ENCODE assay signal across 21 cellular contexts in the genomic region with DNA sequence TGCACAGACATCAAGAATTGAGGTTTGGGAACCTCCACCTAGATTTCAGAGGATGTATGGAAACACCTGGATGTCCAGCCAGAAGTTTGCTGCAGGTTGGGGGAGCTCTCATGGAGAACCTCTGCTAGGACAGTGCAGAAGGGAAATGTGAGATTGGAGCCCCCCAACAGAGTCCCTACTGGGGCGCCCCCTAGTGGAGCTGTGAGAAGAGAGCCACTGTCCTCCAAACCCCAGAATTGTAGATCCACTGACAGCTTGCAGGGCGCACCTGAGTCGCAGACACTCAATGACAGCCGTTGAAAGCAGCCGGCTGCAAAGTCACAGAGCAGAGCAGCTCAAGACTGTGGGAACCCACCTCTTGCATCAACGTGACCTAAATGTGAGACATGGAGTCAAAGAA. TPM values are rescaled to one million over a fixed set of nuclear protein-coding genes. Genes with fewer than 3 reads are reported as not detected.
A peak's percentile ranks its signal among the peaks of the same experiment; 100 is the strongest.
DNase-seq lines count a peak whose midpoint lies in the region; FAIRE-seq and TF ChIP-seq lines count a peak whose summit lies in the region.
"Had no signal": no experiment of that assay in that cellular context is flagged by ENCODE, and none has a peak within 500 bp of the region (broad histone marks: within the 10 kb centered on the region; RNA-seq: fewer than 3 reads in every experiment).

No MANE protein-coding gene starts in this region.

- no peaks in the 10 kb centered on the region for H3K27me3 ChIP-seq in MM.1S (replicated peaks; ENCODE audit: insufficient read depth, low read length)
- no peaks in the 10 kb centered on the region for H3K27me3 ChIP-seq in H1 (replicated peaks in 1 of 4; ENCODE audit: control insufficient read depth in 3 of 4, extremely low read depth in 1 of 4, insufficient read depth in 3 of 4, low read length in 3 of 4)
- H3K27me3 ChIP-seq: pancreas, Peyer's patch, tibial artery had no signal

- H4K20me1 ChIP-seq in MM.1S (ENCODE audit: insufficient read depth, low read length) = no peaks in the 10 kb centered on the region
- H4K20me1 ChIP-seq in H1 (replicated peaks in 1 of 2; ENCODE audit: control insufficient read depth in 1 of 2, insufficient read depth in 2 of 2, low read length in 2 of 2) = no peaks in the 10 kb centered on the region

- H3K4me3 ChIP-seq in MM.1S (ENCODE audit: low read length) (no peak overlapping the region), H1 (ENCODE audit: extremely low read depth in 1 of 4, insufficient read depth in 2 of 4, low read depth in 3 of 4, low read length in 4 of 4) (no peak overlapping the region)
- H3K4me3 ChIP-seq: pancreas, Peyer's patch, tibial artery had no signal

- H2AK5ac ChIP-seq in H1 (ENCODE audit: low read depth, low read length) = no peak overlapping the region

- H4K91ac ChIP-seq in H1 (replicated peaks; ENCODE audit: insufficient read length, low read length) = no peak overlapping the region

- H3K4me1 ChIP-seq in MM.1S (ENCODE audit: low read length) (no peaks in the 10 kb centered on the region), H1 (replicated peaks in 1 of 4; ENCODE audit: control insufficient read depth in 3 of 4, insufficient read depth in 4 of 4, low read length in 3 of 4) (no peaks in the 10 kb centered on the region)
- H3K4me1 ChIP-seq: pancreas, Peyer's patch, tibial artery had no signal

- no peak overlapping the region for H3K56ac ChIP-seq in H1 (replicated peaks; ENCODE audit: insufficient read length, low read depth, low read length)

- no peak overlapping the region for H2BK5ac ChIP-seq in H1 (ENCODE audit: low read depth, low read length)

- TF ChIP-seq POLR2A in H1 (IDR thresholded peaks at IDR 0.05; ENCODE audit: control extremely low read depth in 1 of 2, low read depth in 2 of 2, low read length in 2 of 2) = no peak

- H3K9ac ChIP-seq in MM.1S (ENCODE audit: low read length) (no peak overlapping the region), H1 (replicated peaks in 1 of 4; ENCODE audit: extremely low read depth in 1 of 4, low read depth in 3 of 4, low read length in 3 of 4) (no peak overlapping the region)

- no peak overlapping the region for H4K5ac ChIP-seq in H1 (ENCODE audit: insufficient read length, low read depth, low read length)

- H2BK15ac ChIP-seq in H1 (ENCODE audit: low read length) = no peak overlapping the region

- H3K14ac ChIP-seq in H1 (ENCODE audit: insufficient read length) = no peak overlapping the region

- WGBS in H1 (ENCODE audit: extremely low coverage in 1 of 2, insufficient coverage in 1 of 2, insufficient read length in 1 of 2, insufficient replicate concordance in 2 of 2, low coverage in 1 of 2, low lambda C conversion rate in 2 of 2, missing lambda C conversion rate in 1 of 2), 2 experiments = 81% methylated on average over 6 of the region's 6 CpGs; no CpG with 5 or more reads in 1 of the 2 experiments

- CTCF ChIA-PET in H1 (lab: Charles Lee; ENCODE audit: partially characterized antibody) = interaction anchor here (0.6 to 1.6 kb wide), 12 partner anchors 8 to 449 kb away, joined by 3 to 5 read pairs (median 3); no protein-coding TSS in a partner anchor

- TF ChIP-seq CTCF in MM.1S (IDR thresholded peaks at IDR 0.05; ENCODE audit: low read length) = 0 out of 2 replicates have a peak, but pooled peaks have one; percentile 17
- peak; percentile 33 to 54 (median 47); a peak in 3 of 4 replicates for TF ChIP-seq CTCF in H1 (IDR thresholded peaks at IDR 0.05; ENCODE audit: control extremely low read depth in 1 of 3, insufficient read depth in 1 of 3, low read depth in 1 of 3, low read length in 3 of 3)

- peak; percentile 10 for DNase-seq in stimulated activated CD4-positive, alpha-beta T cell treated with anti-CD3 and anti-CD28 coated beads, Interleukin-15, amount 100 ng/mL, for 24 hours
- DNase-seq in stimulated activated CD4-positive, alpha-beta T cell treated with anti-CD3 and anti-CD28 coated beads, Interleukin-2, amount 100 ng/mL, for 48 hours = no peak
- DNase-seq in MM.1S (no peak), H1 (ENCODE audit: low read depth in 1 of 2, low spot score in 2 of 2) (peak in 1 of 2 experiments; percentile 75), cerebellum (ENCODE audit: low spot score) (no peak), SIG-M5 treated with dmso at 0.1 percent for 504 hours (lab: John Stamatoyannopoulos, UW; ENCODE audit: unreplicated experiment) (no peak), SKM-1 treated with dmso at 0.1 percent for 144 hours (lab: John Stamatoyannopoulos, UW; ENCODE audit: unreplicated experiment) (no peak), mucosa of gallbladder (ENCODE audit: low spot score) (no peak)
- DNase-seq: activated CD4-positive, CD25-positive, alpha-beta regulatory T cell treated with anti-CD3 and anti-CD28 coated beads, Interleukin-2, amount 50 U/mL, for 72 hours; activated CD8-positive, alpha-beta memory T cell treated with anti-CD3 and anti-CD28 coated beads, Interleukin-2, amount 10 ng/mL, durations not matched to agents 7 days and 5 days; activated naive CD8-positive, alpha-beta T cell treated with anti-CD3 and anti-CD28 coated beads, Interleukin-2, amount 10 ng/mL, durations not matched to agents 7 days and 5 days; naive thymus-derived CD4-positive, alpha-beta T cell; NCI-H1694; NCI-H774; pancreas; Peyer's patch; stimulated activated naive B cell treated with anti-CD40 and anti-IgM and Interleukin-4, amounts not matched to agents 10 μg/mL and 1 μg/mL and 100 μg/mL, for 72 hours; tibial artery had no signal

- no peak for FAIRE-seq in H1 (lab: Jason Lieb, UNC)
- FAIRE-seq: pancreas had no signal

- H2BK12ac ChIP-seq in H1 (ENCODE audit: low read depth, low read length) = no peak overlapping the region

- H3K9me2 ChIP-seq in MM.1S (replicated peaks; ENCODE audit: insufficient read depth, low read length) = no peaks in the 10 kb centered on the region

- no peak overlapping the region for H2BK120ac ChIP-seq in H1 (replicated peaks; ENCODE audit: low read depth, low read length)

- no peak for TF ChIP-seq EP300 in H1 (IDR thresholded peaks at IDR 0.05; ENCODE audit: borderline replicate concordance in 1 of 2, low read depth in 2 of 2, low read length in 2 of 2)

- H3K79me2 ChIP-seq in MM.1S (ENCODE audit: low read length) = no peaks in the 10 kb centered on the region
- H3K79me2 ChIP-seq in H1 (ENCODE audit: control insufficient read depth in 1 of 2, insufficient read depth in 2 of 2, low read length in 2 of 2) = no peaks in the 10 kb centered on the region

- H2AFZ ChIP-seq in MM.1S (ENCODE audit: low read length) (no peak overlapping the region), H1 (ENCODE audit: low read length) (no peak overlapping the region)

- no peak overlapping the region for H3K4ac ChIP-seq in H1 (replicated peaks; ENCODE audit: insufficient read length, low read depth, low read length)

- no peak overlapping the region for H3K27ac ChIP-seq in MM.1S (ENCODE audit: low read length)
- no peak overlapping the region for H3K27ac ChIP-seq in H1 (ENCODE audit: low read depth, low read length)
- H3K27ac ChIP-seq: pancreas, Peyer's patch, tibial artery had no signal

- H3K23ac ChIP-seq in H1 (ENCODE audit: insufficient read length) = no peak overlapping the region

- no peaks in the 10 kb centered on the region for H3K23me2 ChIP-seq in H1 (ENCODE audit: low read depth, low read length)

- H3K9me3 ChIP-seq in MM.1S (replicated peaks; ENCODE audit: insufficient read depth, low read length) = no peaks in the 10 kb centered on the region
- peaks cover 0 to 9% of the 10 kb centered on the region in 2 experiments; a peak in 1 of 4 replicates for H3K9me3 ChIP-seq in H1 (ENCODE audit: insufficient read depth in 2 of 2, low read depth in 1 of 2, low read length in 1 of 2)
- H3K9me3 ChIP-seq: pancreas, Peyer's patch had no signal

- no peak overlapping the region for H3K4me2 ChIP-seq in MM.1S (ENCODE audit: low read depth, low read length)
- H3K4me2 ChIP-seq in H1 (ENCODE audit: insufficient read depth in 1 of 2, low read depth in 2 of 2, low read length in 2 of 2) = no peak overlapping the region

- H4K8ac ChIP-seq in H1 (ENCODE audit: extremely low read depth, insufficient read depth, low read length) = no peak overlapping the region; the same call in 1 of the 2 replicates

- peak; percentile 36 to 55 for TF ChIP-seq RAD21 in H1 (IDR thresholded peaks at IDR 0.05 in 1 of 2, conservative IDR thresholded peaks at IDR 0.05 in 1 of 2; ENCODE audit: low read depth in 2 of 2, low read length in 2 of 2)

- no peak overlapping the region for H2BK20ac ChIP-seq in H1 (ENCODE audit: low read length)

- no peaks in the 10 kb centered on the region for H3K36me3 ChIP-seq in MM.1S (replicated peaks; ENCODE audit: insufficient read depth, low read length)
- H3K36me3 ChIP-seq in H1 (ENCODE audit: control insufficient read depth in 2 of 4, insufficient read depth in 4 of 4, low read length in 3 of 4) = peaks cover 0 to 3% (median 0%) of the 10 kb centered on the region in 4 experiments; a peak in 1 of 8 replicates
- H3K36me3 ChIP-seq: pancreas, Peyer's patch, tibial artery had no signal

- H3F3A ChIP-seq in MM.1S (ENCODE audit: insufficient read depth, low read length) = no peaks in the 10 kb centered on the region

- H3K18ac ChIP-seq in H1 (ENCODE audit: extremely low read depth, low read length) = no peak overlapping the region

- no peaks in the 10 kb centered on the region for H3K79me1 ChIP-seq in H1 (ENCODE audit: low read depth, low read length)

- POLR2A ChIA-PET in H1 (lab: Charles Lee; ENCODE audit: partially characterized antibody) = no interaction called here

TF ChIP-seq in H1, 55 proteins besides CTCF, POLR2A, EP300 and RAD21:
- TF ChIP-seq NRF1 (IDR thresholded peaks at IDR 0.05; ENCODE audit: low read depth, low read length) (no peak), EGR1 (IDR thresholded peaks at IDR 0.05; ENCODE audit: borderline replicate concordance, low read depth, low read length) (no peak), CHD2 (IDR thresholded peaks at IDR 0.05; ENCODE audit: low read length) (no peak), KDM5A (IDR thresholded peaks at IDR 0.05; ENCODE audit: low read length) (no peak), BACH1 (IDR thresholded peaks at IDR 0.05; ENCODE audit: low read length) (no peak)

RNA-seq across cellular contexts. Expression of a gene that starts 34.6 kb away (rescaled TPM):
- total RNA-seq in H1 (2021; fragmentation: NEBNext Ultra II Directional; extraction: Animal tissue kit (Norgen Biotek cat#: 25700)) = 2.8 and 3.2 TPM in 2 replicates
- polyA plus RNA-seq in H1 (2011; rRNA removed) = 0.49 and 0.83 TPM in 2 replicates
- polyA plus RNA-seq in H1 (2011; cell fraction: cytosol; rRNA removed) = 1.1 TPM
- polyA plus RNA-seq in H1 (2011; cell fraction: nucleus; rRNA removed) = 0.90 TPM
- 1.3 to 3.4 TPM (median 1.5 TPM) in 4 replicates for polyA plus RNA-seq in H1 (2012, experiment 1 of 2)
- 0.81 TPM for polyA plus RNA-seq in H1 (2012, experiment 2 of 2)
- 1.3 TPM for polyA plus RNA-seq in H1 (2013, experiment 1 of 2)
- 1.4 TPM for polyA plus RNA-seq in H1 (2013, experiment 2 of 2)
- 5.1 and 5.9 TPM in 2 replicates for polyA minus RNA-seq in H1 (2011; rRNA and poly(A)+ RNA removed)
- 3.4 TPM for polyA minus RNA-seq in H1 (2011; cell fraction: cytosol; rRNA and poly(A)+ RNA removed)
- polyA minus RNA-seq in H1 (2011; cell fraction: nucleus; rRNA and poly(A)+ RNA removed) = 13.2 TPM
- total RNA-seq in cerebellum = 51.0 TPM
- total RNA-seq in mucosa of gallbladder = 2.4 TPM
- total RNA-seq: activated CD8-positive, alpha-beta memory T cell treated with anti-CD3 and anti-CD28 coated beads, Interleukin-2, amount 10 ng/mL, durations not matched to agents 7 days and 5 days; activated naive CD8-positive, alpha-beta T cell treated with anti-CD3 and anti-CD28 coated beads, Interleukin-2, amount 10 ng/mL, durations not matched to agents 7 days and 5 days; Daoy; LHCN-M2; naive thymus-derived CD4-positive, alpha-beta T cell had no signal
- polyA plus RNA-seq: fibroblast of lung; naive thymus-derived CD4-positive, alpha-beta T cell had no signal

Comparison
In these comparisons a context has a peak if more than half of its experiments do, and no peak if none do; other contexts are left out.
1. RNA of a gene that starts 34.6 kb away (total RNA-seq): 51.0 TPM in cerebellum (single experiment); 2.8 to 3.2 TPM in H1 and 2.4 TPM in mucosa of gallbladder (single experiment); every median in the first group is over 10 times any median in the second.